ENCODE assay signal across 20 cellular contexts in genomic region chr2:143604172-143604571, GRCh38.
A peak's percentile ranks its signal among the peaks of the same experiment; 100 is the strongest.
DNase-seq lines count a peak whose midpoint lies in the region; ATAC-seq and TF ChIP-seq lines count a peak whose summit lies in the region.
"Had no signal": no experiment of that assay in that cellular context is flagged by ENCODE, and none has a peak within 500 bp of the region (broad histone marks: within the 10 kb centered on the region; RNA-seq: fewer than 3 reads in every experiment).

No MANE protein-coding gene starts in this region.

- H3K9ac ChIP-seq in neural progenitor cell, result no peak overlapping the region

- H3K27me3 ChIP-seq in neural progenitor cell, result no peaks in the 10 kb centered on the region
- no peaks in the 10 kb centered on the region for H3K27me3 ChIP-seq in HAP-1 (ENCODE audit: low read depth)
- H3K27me3 ChIP-seq: BE2C, SJSA1 had no signal

- DNase-seq in NCI-H748 (lab: John Stamatoyannopoulos, UW; ENCODE audit: unreplicated experiment) (peak; percentile 4), NCI-H748 treated with DMSO at 0.1 percent for 48 hours (lab: John Stamatoyannopoulos, UW) (no peak), foreskin melanocyte (peak; percentile 18), neural progenitor cell (ENCODE audit: low spot score) (no peak), HAP-1 (ENCODE audit: low spot score in 2 of 2) (no peak), hepatic stellate cell (ENCODE audit: low spot score) (no peak)
- DNase-seq: BE2C, DMS53, H7, HFFc6, Kasumi-1, NCI-H187 treated with DMSO at 0.1 percent for 48 hours, NCI-H2107, NCI-H2227 treated with DMSO at 0.1 percent for 48 hours, NCI-H524 treated with DMSO at 0.1 percent for 48 hours, OCI-M1, SW 1271 had no signal

- H3K4me3 Mint-ChIP-seq in neural progenitor cell, result no peak overlapping the region
- H3K4me3 Mint-ChIP-seq: HFFc6 had no signal

- H3F3A ChIP-seq in neural progenitor cell (ENCODE audit: low read depth), result peaks cover 47% of the 10 kb centered on the region

- H3K27ac Mint-ChIP-seq in neural progenitor cell, result no peak overlapping the region
- H3K27ac Mint-ChIP-seq: HFFc6 had no signal

- no peak for ATAC-seq in HG02759 (IDR thresholded peaks at IDR 0.05; ENCODE audit: unreplicated experiment)
- ATAC-seq: Right ventricle myocardium inferior had no signal

- no peaks in the 10 kb centered on the region for H3K36me3 ChIP-seq in neural progenitor cell
- H3K36me3 ChIP-seq in HAP-1 (replicated peaks), result no peaks in the 10 kb centered on the region
- H3K36me3 ChIP-seq: BE2C, SJSA1 had no signal

- no peaks in the 10 kb centered on the region for H3K9me3 ChIP-seq in neural progenitor cell (ENCODE audit: low read depth)
- H3K9me3 ChIP-seq in HAP-1, result no peaks in the 10 kb centered on the region
- H3K9me3 ChIP-seq: BE2C, SJSA1 had no signal

- no peaks in the 10 kb centered on the region for H3K79me2 ChIP-seq in neural progenitor cell (ENCODE audit: low read depth)

- H2AFZ ChIP-seq in neural progenitor cell (replicated peaks), result no peak overlapping the region

- peak overlapping the region; percentile 69 for H3K4me2 ChIP-seq in neural progenitor cell

- H3K27ac ChIP-seq in neural progenitor cell, result peak overlapping the region; percentile 95
- H3K27ac ChIP-seq: SJSA1 had no signal

- no peaks in the 10 kb centered on the region for H3K36me3 Mint-ChIP-seq in neural progenitor cell

- H3K4me3 ChIP-seq in neural progenitor cell (peak overlapping the region; percentile 31), HAP-1 (no peak overlapping the region)
- H3K4me3 ChIP-seq: SJSA1 had no signal

- TF ChIP-seq CTCF in neural progenitor cell (IDR thresholded peaks at IDR 0.05), result no peak

- H4K20me1 ChIP-seq in neural progenitor cell (ENCODE audit: low read depth), result no peaks in the 10 kb centered on the region

- H3K27me3 Mint-ChIP-seq in neural progenitor cell (ENCODE audit: insufficient read depth, low read depth), result peaks cover 5% of the 10 kb centered on the region

- in situ Hi-C loops in HAP-1 (cut with MboI; ENCODE audit: low sequenced_read_pairs), result no loop called here

- H3K9me3 Mint-ChIP-seq in neural progenitor cell, result no peaks in the 10 kb centered on the region
- H3K9me3 Mint-ChIP-seq: HFFc6 had no signal

- peaks cover 47% of the 10 kb centered on the region for H3K4me1 Mint-ChIP-seq in neural progenitor cell

- H3K4me1 ChIP-seq in neural progenitor cell (peaks cover 78% of the 10 kb centered on the region), HAP-1 (peaks cover 32% of the 10 kb centered on the region)
- H3K4me1 ChIP-seq: BE2C had no signal

Comparison
In these comparisons a context has a peak if more than half of its experiments do, and no peak if none do; other contexts are left out.
1. DNase-seq: peak in NCI-H748 (single experiment) and foreskin melanocyte (single experiment); none in NCI-H748 treated with DMSO at 0.1 percent for 48 hours (single experiment), neural progenitor cell (single experiment), HAP-1 (0 of 2) and hepatic stellate cell (single experiment).